22 cellular contexts compared by ENCODE assay signal in the genomic region with DNA sequence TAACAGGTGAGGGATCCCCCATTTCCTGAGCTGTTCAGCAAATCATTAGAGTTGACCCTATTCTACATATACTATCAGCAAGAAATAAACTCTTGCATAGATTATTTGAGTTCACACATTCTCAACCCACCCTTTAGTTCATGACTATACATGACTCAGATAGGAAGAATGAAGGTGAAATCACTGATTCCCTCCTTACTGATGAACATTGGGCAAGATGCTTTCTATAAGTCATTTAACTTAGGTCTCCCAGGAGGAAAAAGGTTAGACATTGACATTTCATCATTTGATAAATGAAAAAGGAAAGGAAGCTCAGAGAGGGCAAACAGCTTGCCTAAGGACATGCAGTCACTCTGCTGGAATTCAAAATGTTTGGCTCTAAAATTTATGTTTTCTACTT.
A peak's percentile ranks its signal among the peaks of the same experiment; 100 is the strongest.
DNase-seq lines count a peak whose midpoint lies in the region; FAIRE-seq and TF ChIP-seq lines count a peak whose summit lies in the region.
"Had no signal": no experiment of that assay in that cellular context is flagged by ENCODE, and none has a peak within 500 bp of the region (broad histone marks: within the 10 kb centered on the region; RNA-seq: fewer than 3 reads in every experiment).

No MANE protein-coding gene starts in this region.

- H3K27me3 Mint-ChIP-seq in activated T-cell treated with anti-CD3 and anti-CD28 coated beads, Interleukin-2, amount 50 U/mL, for 24 hours, result no peaks in the 10 kb centered on the region
- H3K27me3 Mint-ChIP-seq: CD4-positive, CD25-positive, alpha-beta regulatory T cell had no signal

- DNase-seq in ACHN (peak; percentile 21), bronchial epithelial cell (ENCODE audit: low read depth) (peak; percentile 96), glomerular visceral epithelial cell (ENCODE audit: extremely low spot score) (peak; percentile 10), renal cortical epithelial cell (ENCODE audit: low read depth) (peak; percentile 61), cerebellar nuclear complex (lab: John Stamatoyannopoulos, UW) (no peak), NCI-H774 (lab: John Stamatoyannopoulos, UW) (no peak)
- DNase-seq in activated T-cell treated with anti-CD3 and anti-CD28 coated beads, Interleukin-2, amount 50 U/mL, for 24 hours, result no peak
- DNase-seq: BE2C; C1 segment of cervical spinal cord; Caco-2; Calu3; CD4-positive, CD25-positive, alpha-beta regulatory T cell; CD8-positive, alpha-beta T cell; DMS79 treated with DMSO at 0.1 percent for 48 hours; GF-D8 had no signal

- no peaks in the 10 kb centered on the region for H3K36me3 ChIP-seq in bronchial epithelial cell (ENCODE audit: control insufficient read depth, insufficient read depth, low read length)
- H3K36me3 ChIP-seq: BE2C, BLaER1 had no signal

- no peak overlapping the region for H3K27ac Mint-ChIP-seq in activated T-cell treated with anti-CD3 and anti-CD28 coated beads, Interleukin-2, amount 50 U/mL, for 24 hours
- H3K27ac Mint-ChIP-seq: CD14-positive monocyte; CD4-positive, CD25-positive, alpha-beta regulatory T cell; CD8-positive, alpha-beta T cell had no signal

- in situ Hi-C loops in ACHN (cut with HindIII; ENCODE audit: low pct_ligation_motif_present, low pct_unique_long_range_greater_than_20kb, low sequenced_read_pairs), result no loop called here

- H3K27me3 ChIP-seq in bronchial epithelial cell (ENCODE audit: control insufficient read depth, insufficient read depth, low read length), result no peaks in the 10 kb centered on the region
- H3K27me3 ChIP-seq: BE2C, BLaER1 had no signal

- H3K9me3 Mint-ChIP-seq in activated T-cell treated with anti-CD3 and anti-CD28 coated beads, Interleukin-2, amount 50 U/mL, for 24 hours, result peaks cover 3% of the 10 kb centered on the region

- no peak overlapping the region for H3K4me3 Mint-ChIP-seq in activated T-cell treated with anti-CD3 and anti-CD28 coated beads, Interleukin-2, amount 50 U/mL, for 24 hours
- H3K4me3 Mint-ChIP-seq: CD14-positive monocyte; CD4-positive, CD25-positive, alpha-beta regulatory T cell; CD8-positive, alpha-beta T cell had no signal

- H3K36me3 Mint-ChIP-seq in activated T-cell treated with anti-CD3 and anti-CD28 coated beads, Interleukin-2, amount 50 U/mL, for 24 hours (ENCODE audit: low read depth), result no peaks in the 10 kb centered on the region
- H3K36me3 Mint-ChIP-seq: CD14-positive monocyte; CD4-positive, CD25-positive, alpha-beta regulatory T cell; CD8-positive, alpha-beta T cell had no signal

- TF ChIP-seq CTCF in bronchial epithelial cell (IDR thresholded peaks at IDR 0.05; ENCODE audit: insufficient read depth, low read length, severe bottlenecking), result no peak

- H3K4me1 Mint-ChIP-seq in activated T-cell treated with anti-CD3 and anti-CD28 coated beads, Interleukin-2, amount 50 U/mL, for 24 hours (ENCODE audit: low read depth), result no peaks in the 10 kb centered on the region
- H3K4me1 Mint-ChIP-seq: CD14-positive monocyte; CD4-positive, CD25-positive, alpha-beta regulatory T cell had no signal

- no peak overlapping the region for H3K4me3 ChIP-seq in bronchial epithelial cell (ENCODE audit: low read depth, low read length)
- H3K4me3 ChIP-seq: A549, BLaER1 had no signal

- FAIRE-seq in bronchial epithelial cell (lab: Jason Lieb, UNC), result no peak
- FAIRE-seq: A549, D721Med, G401.6, GM12891, GM19239 had no signal

Comparison
In these comparisons a context has a peak if more than half of its experiments do, and no peak if none do; other contexts are left out.
1. DNase-seq: peak in ACHN (single experiment), bronchial epithelial cell (single experiment), glomerular visceral epithelial cell (single experiment) and renal cortical epithelial cell (single experiment); none in cerebellar nuclear complex (0 of 2), activated T-cell treated with anti-CD3 and anti-CD28 coated beads, Interleukin-2, amount 50 U/mL, for 24 hours (single experiment) and NCI-H774 (single experiment).